Comparison of ENCODE assay signal across 1 cellular context in genomic region chr15:78162038-78162437, GRCh38.
TF ChIP-seq lines count a peak whose summit lies in the region.

No MANE protein-coding gene starts in this region.

TF ChIP-seq in GM23338, 12 proteins besides CTCF, POLR2A, EP300 and RAD21 (continued from another document):
- no peak for TF ChIP-seq ZNF462 (CRISPR knock-in tag; IDR thresholded peaks at IDR 0.05)
